Comparison of ENCODE assay signal across 8 cellular contexts in genomic region chr2:218397502-218398436, GRCh38. TPM values are rescaled to one million over a fixed set of nuclear protein-coding genes. Genes with fewer than 3 reads are reported as not detected.
DNase-seq lines count a peak whose midpoint lies in the region; ATAC-seq, FAIRE-seq and TF ChIP-seq lines count a peak whose summit lies in the region.

No MANE protein-coding gene starts in this region.

- H3K4me3 ChIP-seq in cardiac fibroblast (replicated peaks in 1 of 2; ENCODE audit: low read depth in 2 of 2, low read length in 2 of 2) (peak overlapping the region; percentile 58 to 77), keratinocyte (ENCODE audit: control insufficient read depth in 2 of 3, extremely low read depth in 1 of 3, insufficient read depth in 2 of 3, low read depth in 1 of 3, low read length in 3 of 3) (peak overlapping the region; percentile 81 to 95 (median 82))

- dilution Hi-C loops in keratinocyte (cut with MboI; ENCODE audit: extremely low pct_ligation_motif_present, low sequenced_read_pairs), result no loop called here

- CTCF ChIA-PET in T-cell (lab: Charles Lee), result interaction anchor here (0.9 to 1.7 kb wide), 4 partner anchors 9 to 314 kb away, joined by 3 to 21 read pairs (median 6); partner anchors contain the start of gene TMBIM1 (in 1 of the 2)

- H3K36me3 Mint-ChIP-seq in CD14-positive monocyte (peaks cover 30 to 44% of the 10 kb centered on the region in 2 donors), T-cell (no peaks in the 10 kb centered on the region)

- DNase-seq in CD14-positive monocyte (ENCODE audit: low spot score), result no peak
- peak; percentile 70 for DNase-seq in LHCN-M2 (ENCODE audit: low read depth)
- DNase-seq in T-cell, result peak in 16 of 34 experiments; percentile 30 to 61 (median 42)
- DNase-seq in cardiac fibroblast (ENCODE audit: low read depth in 2 of 2), result peak; percentile 79 to 90
- DNase-seq in keratinocyte (ENCODE audit: low read depth, low spot score), result no peak
- peak; percentile 42 for DNase-seq in stimulated activated CD4-positive, alpha-beta T cell treated with anti-CD3 and anti-CD28 coated beads, Interleukin-4, amount 100 ng/mL, for 24 hours

- H3K27ac ChIP-seq in keratinocyte (ENCODE audit: control insufficient read depth, insufficient read depth, low read length), result peak overlapping the region; percentile 89

- POLR2A ChIA-PET in T-cell (lab: Charles Lee), result no interaction called here

- ATAC-seq in T-cell (replicated peaks in 1 of 4) (peak in 2 of 4 experiments; percentile 8 to 11), HG03457 (IDR thresholded peaks at IDR 0.05; ENCODE audit: unreplicated experiment) (no peak)

- H3K9ac ChIP-seq in keratinocyte (ENCODE audit: control insufficient read depth, extremely low read depth, insufficient read depth, low read length), result peak overlapping the region; percentile 86

- intact Hi-C loops in CD14-positive monocyte (cut with micrococcal nuclease), result loop anchor here (2.0 to 10.0 kb wide), 7 partner anchors 35 to 180 kb away; partner anchors contain the start of genes AAMP (in 2 of the 2), PNKD (in 2 of the 2), ARPC2 (in 1 of the 2) and CATIP (in 1 of the 2)

- H3K4me1 Mint-ChIP-seq in CD14-positive monocyte, result peaks cover 63% of the 10 kb centered on the region
- H3K4me1 Mint-ChIP-seq in T-cell, result peaks cover 44 to 55% (median 52%) of the 10 kb centered on the region in 3 donors

- H3K4me1 ChIP-seq in keratinocyte (ENCODE audit: control insufficient read depth, extremely low read depth, insufficient read depth, low read length), result peaks cover 26% of the 10 kb centered on the region

- H3K9me3 Mint-ChIP-seq in CD14-positive monocyte, result peaks cover 0 to 4% (median 0%) of the 10 kb centered on the region in 7 donors
- H3K9me3 Mint-ChIP-seq in T-cell, result no peaks in the 10 kb centered on the region

- H3K27me3 Mint-ChIP-seq in CD14-positive monocyte (ENCODE audit: low read depth in 3 of 3) (peaks cover 0 to 4% (median 0%) of the 10 kb centered on the region in 3 donors), T-cell (no peaks in the 10 kb centered on the region)

- FAIRE-seq in keratinocyte (lab: Jason Lieb, UNC), result peak; percentile 69

- in situ Hi-C loops in GM18951 (cut with MboI; ENCODE audit: low sequenced_read_pairs, unreplicated experiment), result no loop called here

- H3K27ac Mint-ChIP-seq in CD14-positive monocyte (peak overlapping the region; percentile 97 to 98 (median 97)), T-cell (peak overlapping the region; percentile 98 to 99)

- H3K79me2 ChIP-seq in keratinocyte (ENCODE audit: control insufficient read depth, insufficient read depth, low read length), result peaks cover 24% of the 10 kb centered on the region

- H2AFZ ChIP-seq in keratinocyte (ENCODE audit: control insufficient read depth, low read length), result peak overlapping the region; percentile 12

- no peak for TF ChIP-seq CTCF in CD14-positive monocyte (IDR thresholded peaks at IDR 0.05)
- TF ChIP-seq CTCF in cardiac fibroblast (IDR thresholded peaks at IDR 0.05; ENCODE audit: low read depth, low read length), result no peak
- TF ChIP-seq CTCF in keratinocyte (optimal IDR thresholded peaks at IDR 0.05 in 1 of 3, IDR thresholded peaks at IDR 0.05 in 1 of 3, conservative IDR thresholded peaks at IDR 0.05 in 1 of 3; ENCODE audit: extremely low read depth in 1 of 3, insufficient read depth in 2 of 3, low read length in 3 of 3), result no peak

- H4K20me1 ChIP-seq in keratinocyte (ENCODE audit: control insufficient read depth, extremely low read depth, insufficient read depth, low read length), result no peaks in the 10 kb centered on the region

- H3K36me3 ChIP-seq in keratinocyte (ENCODE audit: control insufficient read depth in 2 of 2, extremely low read depth in 1 of 2, insufficient read depth in 2 of 2, low read length in 2 of 2), result peaks cover 0 to 3% of the 10 kb centered on the region in 2 experiments

- no peaks in the 10 kb centered on the region for H3K27me3 ChIP-seq in keratinocyte (ENCODE audit: control insufficient read depth, extremely low read depth, insufficient read depth, low read length)

- H3K4me3 Mint-ChIP-seq in CD14-positive monocyte (peak overlapping the region; percentile 88 to 94), T-cell (peak overlapping the region; percentile 90 to 93 (median 92))

- H3K9me3 ChIP-seq in keratinocyte (ENCODE audit: control insufficient read depth, low read depth, low read length), result no peaks in the 10 kb centered on the region

- H3K9me1 ChIP-seq in keratinocyte (ENCODE audit: control insufficient read depth, extremely low read depth, insufficient read depth, low read length), result no peaks in the 10 kb centered on the region

- TF ChIP-seq POLR2A in GM18951 (IDR thresholded peaks at IDR 0.05; ENCODE audit: extremely low read depth, insufficient read depth, insufficient read length), result peak; percentile 64

- peak overlapping the region; percentile 90 for H3K4me2 ChIP-seq in keratinocyte (ENCODE audit: control insufficient read depth, extremely low read depth, insufficient read depth, low read depth, low read length)

RNA-seq across cellular contexts. Expression of gene CTDSP1, which starts 1.9 kb away (rescaled TPM):
- 10 to 100 TPM; 46.4 to 49.9 TPM for polyA plus RNA-seq in CD14-positive monocyte
- total RNA-seq in LHCN-M2 (2014; rRNA removed), result 69.7 and 74.1 TPM in 2 replicates
- polyA plus RNA-seq in LHCN-M2 (2012), result 69.7 TPM
- 100 to 1,000 TPM; 105 to 200 (median 195) TPM for total RNA-seq in T-cell
- polyA plus RNA-seq in keratinocyte, result 38.7 to 47.1 TPM (median 46.4 TPM) in 3 replicates
- polyA plus RNA-seq in keratinocyte (2011; ENCODE audit: low read depth), result 2.1 TPM
- polyA plus RNA-seq in keratinocyte (2011; cell fraction: cytosol; rRNA removed), result 32.1 and 48.6 TPM in 2 replicates
- polyA plus RNA-seq in keratinocyte (2011; cell fraction: nucleus; rRNA removed), result 47.4 and 62.3 TPM in 2 replicates
- 27.5 and 40.3 TPM in 2 replicates for polyA plus RNA-seq in keratinocyte (2012; ENCODE audit: low replicate concordance)
- polyA minus RNA-seq in keratinocyte, result 54.2 to 141 TPM (median 62.4 TPM) in 3 replicates
- polyA minus RNA-seq in keratinocyte (2011; cell fraction: cytosol; rRNA and poly(A)+ RNA removed), result 56.6 TPM
- polyA minus RNA-seq in keratinocyte (2011; cell fraction: nucleus; rRNA and poly(A)+ RNA removed), result 23.5 and 24.3 TPM in 2 replicates

RNA-seq across cellular contexts. Expression of gene SLC11A1, which starts 15.7 kb away (rescaled TPM):
- polyA plus RNA-seq in CD14-positive monocyte (100 to 1,000 TPM; 184 to 352 TPM), keratinocyte (0.46 to 1.2 TPM (median 0.70 TPM) in 3 replicates)
- total RNA-seq in LHCN-M2 (2014; rRNA removed) (0.11 and 0.13 TPM in 2 replicates), T-cell (1 to 10 TPM in 1 of 5 donors, under 1 TPM in 4; 0.40 to 1.2 (median 0.79) TPM)
- 0.17 TPM for polyA plus RNA-seq in LHCN-M2 (2012)
- polyA plus RNA-seq in keratinocyte (2011; ENCODE audit: low read depth), result not detected
- 0.83 and 1.4 TPM in 2 replicates for polyA plus RNA-seq in keratinocyte (2011; cell fraction: cytosol; rRNA removed)
- 1.1 and 1.6 TPM in 2 replicates for polyA plus RNA-seq in keratinocyte (2011; cell fraction: nucleus; rRNA removed)
- polyA plus RNA-seq in keratinocyte (2012; ENCODE audit: low replicate concordance), result 0.20 and 0.99 TPM in 2 replicates
- polyA minus RNA-seq in keratinocyte, result 0.16 to 2.9 TPM (median 2.5 TPM) in 3 replicates
- polyA minus RNA-seq in keratinocyte (2011; cell fraction: cytosol; rRNA and poly(A)+ RNA removed), result not detected
- polyA minus RNA-seq in keratinocyte (2011; cell fraction: nucleus; rRNA and poly(A)+ RNA removed), result 0.47 and 1.5 TPM in 2 replicates

RNA-seq across cellular contexts. Expression of gene VIL1, which starts 21.2 kb away (rescaled TPM):
- not detected for polyA plus RNA-seq in CD14-positive monocyte
- not detected in 2 replicates for total RNA-seq in LHCN-M2 (2014; rRNA removed)
- 0.13 TPM for polyA plus RNA-seq in LHCN-M2 (2012)
- under 1 TPM; 0.23 to 0.67 (median 0.51) TPM for total RNA-seq in T-cell
- not detected in 3 replicates for polyA plus RNA-seq in keratinocyte
- not detected for polyA plus RNA-seq in keratinocyte (2011; ENCODE audit: low read depth)
- not detected in 2 replicates for polyA plus RNA-seq in keratinocyte (2011; cell fraction: cytosol; rRNA removed)
- polyA plus RNA-seq in keratinocyte (2011; cell fraction: nucleus; rRNA removed), result not detected in 2 replicates
- polyA plus RNA-seq in keratinocyte (2012; ENCODE audit: low replicate concordance), result 0.38 TPM in 1 of 2 replicates, not detected in the other
- polyA minus RNA-seq in keratinocyte, result not detected in 3 replicates
- not detected for polyA minus RNA-seq in keratinocyte (2011; cell fraction: cytosol; rRNA and poly(A)+ RNA removed)
- polyA minus RNA-seq in keratinocyte (2011; cell fraction: nucleus; rRNA and poly(A)+ RNA removed), result not detected in 2 replicates

RNA-seq across cellular contexts. Expression of gene CATIP, which starts 41.1 kb away (rescaled TPM):
- polyA plus RNA-seq in CD14-positive monocyte, result 1 to 10 TPM; 2.9 to 5.5 TPM
- total RNA-seq in LHCN-M2 (2014; rRNA removed), result not detected in 2 replicates
- not detected for polyA plus RNA-seq in LHCN-M2 (2012)
- total RNA-seq in T-cell, result not detected
- polyA plus RNA-seq in keratinocyte, result not detected in 3 replicates
- polyA plus RNA-seq in keratinocyte (2011; ENCODE audit: low read depth), result not detected
- polyA plus RNA-seq in keratinocyte (2011; cell fraction: cytosol; rRNA removed), result not detected in 2 replicates
- polyA plus RNA-seq in keratinocyte (2011; cell fraction: nucleus; rRNA removed), result not detected in 2 replicates
- 0.05 TPM in 1 of 2 replicates, not detected in the other for polyA plus RNA-seq in keratinocyte (2012; ENCODE audit: low replicate concordance)
- polyA minus RNA-seq in keratinocyte, result not detected in 3 replicates
- polyA minus RNA-seq in keratinocyte (2011; cell fraction: cytosol; rRNA and poly(A)+ RNA removed), result not detected
- polyA minus RNA-seq in keratinocyte (2011; cell fraction: nucleus; rRNA and poly(A)+ RNA removed), result not detected in 2 replicates

Comparison
In these comparisons a context has a peak if more than half of its experiments do, and no peak if none do; other contexts are left out.
1. DNase-seq: peak in LHCN-M2 (single experiment), cardiac fibroblast (2 of 2) and stimulated activated CD4-positive, alpha-beta T cell treated with anti-CD3 and anti-CD28 coated beads, Interleukin-4, amount 100 ng/mL, for 24 hours (single experiment); none in CD14-positive monocyte (single experiment) and keratinocyte (single experiment).